In genomic region chr16:30148101-30148500, GRCh38 we compare ENCODE assay signal across 19 cellular contexts.
"Had no signal": no experiment of that assay in that cellular context is flagged by ENCODE, and none has a peak within 500 bp of the region (broad histone marks: within the 10 kb centered on the region; RNA-seq: fewer than 3 reads in every experiment).

No MANE protein-coding gene starts in this region.

- H3K27ac ChIP-seq: KMS-11, SJSA1, SK-N-MC had no signal

- ATAC-seq: HepG2 had no signal

- H3K27me3 ChIP-seq: SJSA1 had no signal

- H3K4me3 ChIP-seq: SJSA1, SK-N-MC had no signal

- H3K36me3 ChIP-seq: SJSA1 had no signal

- DNase-seq: IMR-90, Kasumi-1, MM.1S, NCI-H1092 treated with DMSO at 0.1 percent for 48 hours, NCI-H1436, NCI-H1694, NCI-H187 treated with DMSO at 0.1 percent for 48 hours, NCI-H2029 treated with DMSO at 0.1 percent for 48 hours, NCI-H2171 treated with DMSO at 0.1 percent for 48 hours, NCI-H345, NCI-H446 treated with DMSO at 0.1 percent for 48 hours, NCI-H526, Right ventricle myocardium superior, RPMI8226, SIG-M5 had no signal

- H3K4me1 ChIP-seq: SJSA1 had no signal
